In the genomic region with DNA sequence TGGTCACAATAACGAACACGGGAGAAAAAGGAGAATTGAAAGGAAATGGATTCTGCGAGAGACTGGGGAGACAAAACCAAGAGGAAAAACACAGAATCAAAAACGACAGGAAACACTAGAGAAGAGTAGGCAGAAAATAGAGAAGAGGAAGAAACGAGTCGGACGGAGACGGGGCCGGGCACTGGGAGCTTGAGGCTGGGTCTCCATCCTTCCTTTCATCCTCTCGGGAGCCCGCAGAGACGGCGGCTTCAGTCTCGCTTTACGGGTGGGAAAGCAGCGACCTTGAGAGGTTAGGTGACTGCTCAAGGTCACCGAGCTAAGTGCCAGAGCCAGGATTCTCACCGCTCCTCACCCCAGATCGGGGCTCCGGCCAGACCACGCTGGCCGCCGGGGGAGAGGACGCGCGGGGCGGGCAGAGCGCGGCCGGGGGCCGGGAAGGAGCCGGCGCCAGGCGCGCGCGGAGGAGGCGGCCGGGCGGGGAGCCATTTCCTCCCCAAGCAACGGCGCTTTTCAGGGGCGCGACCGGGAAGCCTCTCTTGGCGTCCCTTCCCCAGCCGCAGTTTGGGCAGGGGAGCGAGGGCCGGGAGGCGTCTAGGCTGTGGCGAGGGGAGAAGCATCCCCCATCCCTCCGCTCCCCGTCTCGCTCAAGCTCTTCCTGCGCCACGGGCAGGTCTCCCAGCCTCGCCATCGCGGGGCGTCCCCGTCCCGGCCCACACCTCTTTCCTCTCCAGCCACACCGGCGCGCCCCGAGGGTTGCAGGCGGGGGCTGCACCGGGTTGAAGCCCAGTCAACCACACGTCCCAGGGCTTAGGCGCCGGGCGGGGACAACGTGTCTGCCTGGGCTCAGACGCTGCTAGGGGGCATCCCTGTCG, we compare ENCODE assay signal across 8 cellular contexts. TPM values are rescaled to one million over a fixed set of nuclear protein-coding genes. Genes with fewer than 3 reads are reported as not detected.
DNase-seq lines count a peak whose midpoint lies in the region; ATAC-seq and TF ChIP-seq lines count a peak whose summit lies in the region.

No MANE protein-coding gene starts in this region.

- H3K4me2 ChIP-seq in skeletal muscle satellite cell (ENCODE audit: low read length) = peak overlapping the region; percentile 97

- peak; percentile 77 for ATAC-seq in CD8-positive, alpha-beta T cell
- ATAC-seq in GM19351 (IDR thresholded peaks at IDR 0.05; ENCODE audit: unreplicated experiment) (peak; percentile 66), HG03442 (IDR thresholded peaks at IDR 0.05; ENCODE audit: unreplicated experiment) (peak; percentile 72)

- H3K27ac ChIP-seq in CD8-positive, alpha-beta T cell (ENCODE audit: low read depth, low read length) = no peak overlapping the region
- no peak overlapping the region for H3K27ac ChIP-seq in iPS-20b (ENCODE audit: low read length)

- H3K9me3 ChIP-seq in CD8-positive, alpha-beta T cell (ENCODE audit: low read length) = no peaks in the 10 kb centered on the region
- H3K9me3 ChIP-seq in iPS-20b (ENCODE audit: insufficient read depth, low read depth, low read length) (no peaks in the 10 kb centered on the region), skeletal muscle satellite cell (replicated peaks; ENCODE audit: low read length) (no peaks in the 10 kb centered on the region)

- peak in 4 of 7 experiments; percentile 18 to 53 (median 24) for DNase-seq in CD8-positive, alpha-beta T cell
- DNase-seq in SKM-1 treated with dmso at 0.1 percent for 144 hours (lab: John Stamatoyannopoulos, UW; ENCODE audit: unreplicated experiment) = peak; percentile 43
- no peak for DNase-seq in MV-4-11 (lab: John Stamatoyannopoulos, UW)

- TF ChIP-seq CTCF in CD8-positive, alpha-beta T cell (IDR thresholded peaks at IDR 0.05) = no peak
- TF ChIP-seq CTCF in brain (conservative IDR thresholded peaks at IDR 0.05) = no peak

- peaks cover 2% of the 10 kb centered on the region for H3K27me3 ChIP-seq in CD8-positive, alpha-beta T cell (ENCODE audit: insufficient read depth, low read length)
- H3K27me3 ChIP-seq in iPS-20b (ENCODE audit: insufficient read depth, low read length) = peaks cover 36% of the 10 kb centered on the region
- peaks cover 45% of the 10 kb centered on the region for H3K27me3 ChIP-seq in skeletal muscle satellite cell (ENCODE audit: control insufficient read depth, insufficient read depth, low read length)

- H3K27ac Mint-ChIP-seq in CD8-positive, alpha-beta T cell = no peak overlapping the region
- peak overlapping the region; percentile 68 to 97 (median 94) for H3K27ac Mint-ChIP-seq in brain

- intact Hi-C loops in CD8-positive, alpha-beta T cell (cut with DNase I, micrococcal nuclease) = no loop called here

- H3K36me3 ChIP-seq in CD8-positive, alpha-beta T cell (ENCODE audit: insufficient read depth, low read length) = no peaks in the 10 kb centered on the region
- no peaks in the 10 kb centered on the region for H3K36me3 ChIP-seq in iPS-20b (ENCODE audit: insufficient read depth, low read depth, low read length)
- H3K36me3 ChIP-seq in skeletal muscle satellite cell (ENCODE audit: insufficient read depth, low read length) = no peaks in the 10 kb centered on the region

- peaks cover 57% of the 10 kb centered on the region for H3K27me3 Mint-ChIP-seq in CD8-positive, alpha-beta T cell (ENCODE audit: low read depth)
- H3K27me3 Mint-ChIP-seq in brain = peaks cover 58% of the 10 kb centered on the region

- POLR2A ChIA-PET in CD8-positive, alpha-beta T cell (lab: Charles Lee) = interaction anchor here (1.3 kb wide), 1 partner anchor 12 kb away, joined by 4 read pairs; no protein-coding TSS in a partner anchor

- peaks cover 7% of the 10 kb centered on the region for H3K4me1 ChIP-seq in CD8-positive, alpha-beta T cell (ENCODE audit: insufficient read depth, low read length)
- H3K4me1 ChIP-seq in iPS-20b (ENCODE audit: insufficient read depth, low read length) (peaks cover 14% of the 10 kb centered on the region), skeletal muscle satellite cell (ENCODE audit: control insufficient read depth, insufficient read depth, low read length) (peaks cover 11% of the 10 kb centered on the region)

- H3K4me3 ChIP-seq in CD8-positive, alpha-beta T cell (ENCODE audit: low read depth, low read length) = peak overlapping the region; percentile 52
- peak overlapping the region; percentile 65 for H3K4me3 ChIP-seq in iPS-20b (ENCODE audit: low read length)
- peak overlapping the region; percentile 78 for H3K4me3 ChIP-seq in skeletal muscle satellite cell (ENCODE audit: low read length)

- no peaks in the 10 kb centered on the region for H3K9me3 Mint-ChIP-seq in CD8-positive, alpha-beta T cell
- peaks cover 0 to 4% (median 0%) of the 10 kb centered on the region in 5 experiments for H3K9me3 Mint-ChIP-seq in brain

- peak overlapping the region; percentile 64; the same call in 1 of the 2 replicates for H3K9ac ChIP-seq in iPS-20b (ENCODE audit: low read depth, low read length)
- peak overlapping the region; percentile 47 for H3K9ac ChIP-seq in skeletal muscle satellite cell (ENCODE audit: low read depth, low read length)

- H3K4me3 Mint-ChIP-seq in CD8-positive, alpha-beta T cell = peak overlapping the region; percentile 89
- H3K4me3 Mint-ChIP-seq in brain = peak overlapping the region; percentile 87 to 94 (median 89)

- H3K36me3 Mint-ChIP-seq in CD8-positive, alpha-beta T cell = no peaks in the 10 kb centered on the region
- H3K36me3 Mint-ChIP-seq in brain = no peaks in the 10 kb centered on the region

- CTCF ChIA-PET in CD8-positive, alpha-beta T cell (lab: Charles Lee) = interaction anchor here (1.4 kb wide), 1 partner anchor 8 kb away, joined by 3 read pairs; no protein-coding TSS in a partner anchor

- H3K4me1 Mint-ChIP-seq in CD8-positive, alpha-beta T cell (ENCODE audit: low read depth) = peaks cover 11% of the 10 kb centered on the region
- peaks cover 28% of the 10 kb centered on the region for H3K4me1 Mint-ChIP-seq in brain

RNA-seq across cellular contexts. Expression of a gene that starts 24.0 kb away (rescaled TPM):
- total RNA-seq in CD8-positive, alpha-beta T cell = 10 to 100 TPM in 1 of 2 experiments, 1 to 10 TPM in 1; 9.7 to 10.1 TPM
- 13.4 TPM for polyA plus RNA-seq in brain (ENCODE audit: insufficient read depth, low read depth, low replicate concordance)
- 28.2 and 30.4 TPM in 2 replicates for total RNA-seq in skeletal muscle satellite cell (2012; rRNA removed)
